31 cellular contexts compared by ENCODE assay signal in the genomic region with DNA sequence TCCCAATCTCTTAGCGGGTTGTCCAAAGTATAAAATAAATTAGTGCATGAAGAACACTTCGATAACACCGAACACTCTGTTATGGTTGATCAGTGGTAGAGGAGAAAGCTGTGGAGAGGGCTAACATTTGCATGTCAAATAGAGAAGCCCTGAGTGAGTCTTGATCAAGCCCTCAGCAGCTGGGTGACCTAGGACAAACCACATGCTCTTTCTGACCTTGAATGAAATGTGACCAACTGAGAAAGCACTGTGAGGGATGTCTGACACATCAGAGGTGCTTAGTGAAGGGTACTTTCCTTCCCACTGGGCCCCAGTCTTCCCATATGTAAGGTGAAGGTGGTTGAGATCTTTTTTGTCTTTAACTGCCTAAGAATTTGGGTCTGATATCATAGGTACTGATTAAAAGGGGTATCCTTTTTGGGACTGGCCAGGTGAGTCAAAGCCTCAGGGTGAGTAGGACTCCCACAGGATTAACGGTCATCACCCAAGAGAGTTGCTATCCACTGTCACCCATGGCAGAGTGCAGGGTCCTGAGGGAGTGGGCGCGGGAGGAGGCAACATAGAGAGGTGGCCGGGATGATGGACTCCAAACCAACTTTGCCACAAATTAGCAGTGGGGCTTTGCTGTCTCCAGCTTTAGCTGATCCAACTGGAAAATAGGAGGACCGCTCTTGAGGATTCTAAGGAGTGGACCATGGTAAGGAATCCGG. TPM values are rescaled to one million over a fixed set of nuclear protein-coding genes. Genes with fewer than 3 reads are reported as not detected.
"Had no signal": no experiment of that assay in that cellular context is flagged by ENCODE, and none has a peak within 500 bp of the region (broad histone marks: within the 10 kb centered on the region; RNA-seq: fewer than 3 reads in every experiment).

No MANE protein-coding gene starts in this region.

- H3K9me3 ChIP-seq: gastroesophageal sphincter, ovary, prostate gland, sigmoid colon, testis, transverse colon had no signal

- H3K4me1 Mint-ChIP-seq: activated CD4-positive, alpha-beta T cell treated with anti-CD3 and anti-CD28 coated beads, Interleukin-2, amount 10 ng/mL, durations not matched to agents 7 days and 5 days; activated naive CD4-positive, alpha-beta T cell treated with anti-CD3 and anti-CD28 coated beads, Interleukin-2, amount 50 U/mL, for 24 hours; activated naive CD8-positive, alpha-beta T cell treated with anti-CD3 and anti-CD28 coated beads, Interleukin-2, amount 50 U/mL, for 24 hours; naive B cell; nephron progenitor cell; WTC11 had no signal

- H3K27ac Mint-ChIP-seq: activated CD4-positive, alpha-beta T cell treated with anti-CD3 and anti-CD28 coated beads, Interleukin-2, amount 10 ng/mL, durations not matched to agents 7 days and 5 days; activated CD8-positive, alpha-beta T cell treated with anti-CD3 and anti-CD28 coated beads for 36 hours; activated naive CD4-positive, alpha-beta T cell treated with anti-CD3 and anti-CD28 coated beads, Interleukin-2, amount 50 U/mL, for 24 hours; activated naive CD8-positive, alpha-beta T cell treated with anti-CD3 and anti-CD28 coated beads, Interleukin-2, amount 50 U/mL, for 24 hours; activated T-helper 2 cell treated with anti-CD3 and anti-CD28 coated beads, Interferon-gamma antibody, Interleukin-2, Interleukin-4, amounts not matched to agents 10 μg/mL and 5 μg/mL and 100 μg/mL, durations not matched to agents 14 hours and 24 hours and 36 hours; effector memory CD8-positive, alpha-beta T cell; naive B cell; nephron progenitor cell; stimulated activated naive B cell treated with anti-CD40 and anti-IgM and Interleukin-4, amounts not matched to agents 10 μg/mL and 1 μg/mL and 100 μg/mL, for 72 hours; WTC11 had no signal

- DNase-seq: activated CD4-positive, alpha-beta T cell treated with anti-CD3 and anti-CD28 coated beads for 1 hour; activated CD4-positive, alpha-beta T cell treated with anti-CD3 and anti-CD28 coated beads, Interleukin-2, amount 10 ng/mL, durations not matched to agents 7 days and 5 days; activated CD8-positive, alpha-beta T cell treated with anti-CD3 and anti-CD28 coated beads for 36 hours; activated naive CD8-positive, alpha-beta T cell treated with anti-CD3 and anti-CD28 coated beads, Interleukin-2, amount 50 U/mL, for 24 hours; activated T-cell treated with anti-CD3 and anti-CD28 coated beads, Interleukin-2, amount 50 U/mL, for 4 hours; amygdala; caudate nucleus; cortex of kidney; effector memory CD8-positive, alpha-beta T cell; erythroblast; head of caudate nucleus; hippocampal formation; left cardiac atrium; left ventricle myocardium superior; naive B cell; nephron progenitor cell; ovary; sigmoid colon; small intestine; stimulated activated CD4-positive, alpha-beta T cell treated with anti-CD3 and anti-CD28 coated beads, Interleukin-2, amount 100 ng/mL, for 24 hours; stimulated activated naive B cell treated with anti-CD40 and anti-IgM and Interleukin-4, amounts not matched to agents 10 μg/mL and 1 μg/mL and 100 μg/mL, for 72 hours; T-helper 2 cell; testis; transverse colon had no signal

- H3K27ac ChIP-seq: gastroesophageal sphincter, ovary, prostate gland, sigmoid colon, testis, transverse colon had no signal

- H3K4me3 ChIP-seq: gastroesophageal sphincter, ovary, prostate gland, sigmoid colon, testis, transverse colon had no signal

- H3K4me1 ChIP-seq: gastroesophageal sphincter, prostate gland, sigmoid colon, testis, transverse colon had no signal

- H3K36me3 ChIP-seq: gastroesophageal sphincter, ovary, prostate gland, sigmoid colon, transverse colon had no signal

- H3K27me3 ChIP-seq: gastroesophageal sphincter, ovary, sigmoid colon, testis, transverse colon had no signal

- FAIRE-seq: keratinocyte, small intestine, urothelium cell line had no signal

- H3K4me3 Mint-ChIP-seq: activated CD4-positive, alpha-beta T cell treated with anti-CD3 and anti-CD28 coated beads, Interleukin-2, amount 10 ng/mL, durations not matched to agents 7 days and 5 days; activated CD8-positive, alpha-beta T cell treated with anti-CD3 and anti-CD28 coated beads for 36 hours; activated naive CD4-positive, alpha-beta T cell treated with anti-CD3 and anti-CD28 coated beads, Interleukin-2, amount 50 U/mL, for 24 hours; activated naive CD8-positive, alpha-beta T cell treated with anti-CD3 and anti-CD28 coated beads, Interleukin-2, amount 50 U/mL, for 24 hours; activated T-cell treated with anti-CD3 and anti-CD28 coated beads, Interleukin-2, amount 50 U/mL, for 4 hours; effector memory CD8-positive, alpha-beta T cell; nephron progenitor cell; stimulated activated naive B cell treated with anti-CD40 and anti-IgM and Interleukin-4, amounts not matched to agents 10 μg/mL and 1 μg/mL and 100 μg/mL, for 72 hours; WTC11 had no signal

- H3K9me3 Mint-ChIP-seq: activated CD4-positive, alpha-beta T cell treated with anti-CD3 and anti-CD28 coated beads, Interleukin-2, amount 10 ng/mL, durations not matched to agents 7 days and 5 days; activated CD8-positive, alpha-beta T cell treated with anti-CD3 and anti-CD28 coated beads for 36 hours; activated naive CD4-positive, alpha-beta T cell treated with anti-CD3 and anti-CD28 coated beads, Interleukin-2, amount 50 U/mL, for 24 hours; activated naive CD8-positive, alpha-beta T cell treated with anti-CD3 and anti-CD28 coated beads, Interleukin-2, amount 50 U/mL, for 24 hours; activated T-cell treated with anti-CD3 and anti-CD28 coated beads, Interleukin-2, amount 50 U/mL, for 4 hours; activated T-helper 2 cell treated with anti-CD3 and anti-CD28 coated beads, Interferon-gamma antibody, Interleukin-2, Interleukin-4, amounts not matched to agents 10 μg/mL and 5 μg/mL and 100 μg/mL, durations not matched to agents 14 hours and 24 hours and 36 hours; effector memory CD8-positive, alpha-beta T cell; nephron progenitor cell; stimulated activated naive B cell treated with anti-CD40 and anti-IgM and Interleukin-4, amounts not matched to agents 10 μg/mL and 1 μg/mL and 100 μg/mL, for 72 hours; WTC11 had no signal

- ATAC-seq: activated CD8-positive, alpha-beta T cell treated with anti-CD3 and anti-CD28 coated beads for 36 hours; activated naive CD8-positive, alpha-beta T cell treated with anti-CD3 and anti-CD28 coated beads, Interleukin-2, amount 50 U/mL, for 24 hours; activated T-cell treated with anti-CD3 and anti-CD28 coated beads, Interleukin-2, amount 50 U/mL, for 4 hours; effector memory CD8-positive, alpha-beta T cell; gastroesophageal sphincter; left cardiac atrium; left ventricle myocardium superior; stimulated activated naive B cell treated with anti-CD40 and anti-IgM and Interleukin-4, amounts not matched to agents 10 μg/mL and 1 μg/mL and 100 μg/mL, for 72 hours; WTC11 had no signal

RNA-seq across cellular contexts. Expression of gene KIF4B, which starts 53.5 kb away (rescaled TPM):
- total RNA-seq: activated CD4-positive, alpha-beta T cell treated with anti-CD3 and anti-CD28 coated beads, Interleukin-2, amount 10 ng/mL, durations not matched to agents 7 days and 5 days; activated T-cell treated with anti-CD3 and anti-CD28 coated beads, Interleukin-2, amount 50 U/mL, for 4 hours; transverse colon had no signal
- polyA plus RNA-seq: keratinocyte, ovary, small intestine had no signal
